ENCODE assay signal across 12 cellular contexts in genomic region chr17:78664476-78665384, GRCh38.
DNase-seq lines count a peak whose midpoint lies in the region; ATAC-seq lines count a peak whose summit lies in the region.
"Had no signal": no experiment of that assay in that cellular context is flagged by ENCODE, and none has a peak within 500 bp of the region (broad histone marks: within the 10 kb centered on the region; RNA-seq: fewer than 3 reads in every experiment).

No MANE protein-coding gene starts in this region.

- H3K27me3 Mint-ChIP-seq in dendritic cell treated with granulocyte-macrophage colony-stimulating factor and Interleukin-4, amounts not matched to agents 40 ng/mL and 50 ng/mL, for 4 days: peaks cover 16% of the 10 kb centered on the region
- peaks cover 1% of the 10 kb centered on the region for H3K27me3 Mint-ChIP-seq in memory B cell
- H3K27me3 Mint-ChIP-seq in activated CD8-positive, alpha-beta memory T cell treated with anti-CD3 and anti-CD28 coated beads, Interleukin-2, amount 10 ng/mL, durations not matched to agents 7 days and 5 days: no peaks in the 10 kb centered on the region

- DNase-seq in COR-L47 (lab: John Stamatoyannopoulos, UW): peak; percentile 21
- peak; percentile 49 for DNase-seq in NCI-H1105 treated with DMSO at 0.1 percent for 48 hours (lab: John Stamatoyannopoulos, UW)
- DNase-seq in memory B cell (ENCODE audit: low spot score in 2 of 2): no peak
- no peak for DNase-seq in activated CD8-positive, alpha-beta memory T cell treated with anti-CD3 and anti-CD28 coated beads, Interleukin-2, amount 10 ng/mL, durations not matched to agents 7 days and 5 days
- DNase-seq in HK-2 (ENCODE audit: unreplicated experiment): no peak
- DNase-seq: activated CD4-positive, alpha-beta T cell treated with anti-CD3 and anti-CD28 coated beads, Interleukin-2, amount 50 U/mL, for 48 hours; DND-41; left colon; NCI-H2171 treated with DMSO at 0.1 percent for 48 hours had no signal

- CTCF ChIA-PET in activated CD8-positive, alpha-beta memory T cell treated with anti-CD3 and anti-CD28 coated beads, Interleukin-2, amount 10 ng/mL, durations not matched to agents 7 days and 5 days (lab: Charles Lee): interaction anchor here (1.0 to 1.8 kb wide), 2 partner anchors 34 to 414 kb away, joined by 4 to 5 read pairs; no protein-coding TSS in a partner anchor

- H3K36me3 Mint-ChIP-seq in dendritic cell treated with granulocyte-macrophage colony-stimulating factor and Interleukin-4, amounts not matched to agents 40 ng/mL and 50 ng/mL, for 4 days (ENCODE audit: low read depth): peaks cover 31% of the 10 kb centered on the region
- peaks cover 6% of the 10 kb centered on the region for H3K36me3 Mint-ChIP-seq in memory B cell
- peaks cover 3% of the 10 kb centered on the region for H3K36me3 Mint-ChIP-seq in activated CD8-positive, alpha-beta memory T cell treated with anti-CD3 and anti-CD28 coated beads, Interleukin-2, amount 10 ng/mL, durations not matched to agents 7 days and 5 days

- H3K4me1 Mint-ChIP-seq in dendritic cell treated with granulocyte-macrophage colony-stimulating factor and Interleukin-4, amounts not matched to agents 40 ng/mL and 50 ng/mL, for 4 days (ENCODE audit: low read depth): peaks cover 46% of the 10 kb centered on the region
- peaks cover 17% of the 10 kb centered on the region for H3K4me1 Mint-ChIP-seq in memory B cell
- H3K4me1 Mint-ChIP-seq in activated CD8-positive, alpha-beta memory T cell treated with anti-CD3 and anti-CD28 coated beads, Interleukin-2, amount 10 ng/mL, durations not matched to agents 7 days and 5 days: peaks cover 24% of the 10 kb centered on the region

- H3K27ac Mint-ChIP-seq in dendritic cell treated with granulocyte-macrophage colony-stimulating factor and Interleukin-4, amounts not matched to agents 40 ng/mL and 50 ng/mL, for 4 days: peak overlapping the region; percentile 94
- peak overlapping the region; percentile 0 for H3K27ac Mint-ChIP-seq in memory B cell
- H3K27ac Mint-ChIP-seq in activated CD8-positive, alpha-beta memory T cell treated with anti-CD3 and anti-CD28 coated beads, Interleukin-2, amount 10 ng/mL, durations not matched to agents 7 days and 5 days: no peak overlapping the region

- H3K9me3 Mint-ChIP-seq in dendritic cell treated with granulocyte-macrophage colony-stimulating factor and Interleukin-4, amounts not matched to agents 40 ng/mL and 50 ng/mL, for 4 days: no peaks in the 10 kb centered on the region
- no peaks in the 10 kb centered on the region for H3K9me3 Mint-ChIP-seq in memory B cell
- no peaks in the 10 kb centered on the region for H3K9me3 Mint-ChIP-seq in activated CD8-positive, alpha-beta memory T cell treated with anti-CD3 and anti-CD28 coated beads, Interleukin-2, amount 10 ng/mL, durations not matched to agents 7 days and 5 days (ENCODE audit: low read depth)

- intact Hi-C loops in dendritic cell treated with granulocyte-macrophage colony-stimulating factor and Interleukin-4, amounts not matched to agents 40 ng/mL and 50 ng/mL, for 4 days (cut with micrococcal nuclease): no loop called here

- H3K4me3 Mint-ChIP-seq in dendritic cell treated with granulocyte-macrophage colony-stimulating factor and Interleukin-4, amounts not matched to agents 40 ng/mL and 50 ng/mL, for 4 days: no peak overlapping the region
- H3K4me3 Mint-ChIP-seq in memory B cell: no peak overlapping the region
- no peak overlapping the region for H3K4me3 Mint-ChIP-seq in activated CD8-positive, alpha-beta memory T cell treated with anti-CD3 and anti-CD28 coated beads, Interleukin-2, amount 10 ng/mL, durations not matched to agents 7 days and 5 days

- ATAC-seq in memory B cell (ENCODE audit: low read depth) (no peak), HG03108 (IDR thresholded peaks at IDR 0.05; ENCODE audit: unreplicated experiment) (no peak), HG03442 (IDR thresholded peaks at IDR 0.05; ENCODE audit: unreplicated experiment) (no peak)
- ATAC-seq in activated CD8-positive, alpha-beta memory T cell treated with anti-CD3 and anti-CD28 coated beads, Interleukin-2, amount 10 ng/mL, durations not matched to agents 7 days and 5 days: no peak
- ATAC-seq: left colon had no signal

Comparison
In these comparisons a context has a peak if more than half of its experiments do, and no peak if none do; other contexts are left out.
1. DNase-seq: peak in COR-L47 (single experiment) and NCI-H1105 treated with DMSO at 0.1 percent for 48 hours (single experiment); none in memory B cell (0 of 2), activated CD8-positive, alpha-beta memory T cell treated with anti-CD3 and anti-CD28 coated beads, Interleukin-2, amount 10 ng/mL, durations not matched to agents 7 days and 5 days (single experiment) and HK-2 (single experiment).